ENCODE assay signal across 1 cellular context in the genomic region with DNA sequence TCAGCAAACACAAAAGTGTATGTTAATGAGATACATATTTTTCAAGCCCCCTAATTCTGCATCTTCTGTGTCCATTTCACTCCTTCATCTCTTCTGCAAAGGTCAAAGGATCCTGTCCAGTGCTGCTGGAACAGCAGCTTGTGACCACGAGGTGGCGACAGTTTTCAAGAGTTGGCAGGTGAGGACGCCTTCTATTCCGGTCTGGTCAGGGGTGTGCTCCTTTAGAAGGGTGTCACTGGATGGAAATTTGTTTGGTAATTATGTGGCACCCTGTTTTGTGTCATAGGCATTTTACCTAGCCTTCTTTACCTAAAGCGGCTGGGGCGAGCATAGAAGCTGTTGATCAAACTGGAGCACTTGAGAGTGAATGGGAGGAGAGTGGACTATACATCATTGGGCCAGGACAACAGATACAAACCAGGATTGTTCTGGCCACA.
TF ChIP-seq lines count a peak whose summit lies in the region.

No MANE protein-coding gene starts in this region.

TF ChIP-seq in HepG2, 621 proteins besides CTCF, POLR2A, EP300 and RAD21 (continued from another document and continues in another):
- TF ChIP-seq, protein P1, sequence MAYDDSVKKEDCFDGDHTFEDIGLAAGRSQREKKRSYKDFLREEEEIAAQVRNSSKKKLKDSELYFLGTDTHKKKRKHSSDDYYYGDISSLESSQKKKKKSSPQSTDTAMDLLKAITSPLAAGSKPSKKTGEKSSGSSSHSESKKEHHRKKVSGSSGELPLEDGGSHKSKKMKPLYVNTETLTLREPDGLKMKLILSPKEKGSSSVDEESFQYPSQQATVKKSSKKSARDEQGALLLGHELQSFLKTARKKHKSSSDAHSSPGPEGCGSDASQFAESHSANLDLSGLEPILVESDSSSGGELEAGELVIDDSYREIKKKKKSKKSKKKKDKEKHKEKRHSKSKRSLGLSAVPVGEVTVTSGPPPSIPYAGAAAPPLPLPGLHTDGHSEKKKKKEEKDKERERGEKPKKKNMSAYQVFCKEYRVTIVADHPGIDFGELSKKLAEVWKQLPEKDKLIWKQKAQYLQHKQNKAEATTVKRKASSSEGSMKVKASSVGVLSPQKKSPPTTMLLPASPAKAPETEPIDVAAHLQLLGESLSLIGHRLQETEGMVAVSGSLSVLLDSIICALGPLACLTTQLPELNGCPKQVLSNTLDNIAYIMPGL (CRISPR knock-in tag; IDR thresholded peaks at IDR 0.05; ENCODE audit: borderline replicate concordance in 1 of 2, low read depth in 1 of 2), result peak in 1 of 2 experiments; percentile 76; a peak in 3 of 4 replicates
- TF ChIP-seq MIER3 (CRISPR knock-in tag; IDR thresholded peaks at IDR 0.05; ENCODE audit: borderline replicate concordance) (peak; percentile 23; the same call in 1 of the 2 replicates), STAG1 (CRISPR knock-in tag; IDR thresholded peaks at IDR 0.05) (peak; percentile 100), SAP130 (CRISPR knock-in tag; IDR thresholded peaks at IDR 0.05; ENCODE audit: low read depth) (peak; percentile 10; the same call in 1 of the 2 replicates), SP140L (CRISPR knock-in tag; IDR thresholded peaks at IDR 0.05; ENCODE audit: borderline replicate concordance) (no peak), RFXAP (CRISPR knock-in tag; IDR thresholded peaks at IDR 0.05; ENCODE audit: borderline replicate concordance) (no peak), ARNT2 (CRISPR knock-in tag; IDR thresholded peaks at IDR 0.05; ENCODE audit: low read depth) (no peak), STAT5B (CRISPR knock-in tag; IDR thresholded peaks at IDR 0.05) (no peak), FOXK1 (CRISPR knock-in tag; IDR thresholded peaks at IDR 0.05; ENCODE audit: borderline replicate concordance, low read depth) (0 out of 2 replicates have a peak, but pooled peaks have one; percentile 40), ESRRA (CRISPR knock-in tag; IDR thresholded peaks at IDR 0.05; ENCODE audit: low read depth) (0 out of 2 replicates have a peak, but pooled peaks have one; percentile 48), SNAI1 (CRISPR knock-in tag; IDR thresholded peaks at IDR 0.05; ENCODE audit: borderline replicate concordance) (no peak), ZNF253 (CRISPR knock-in tag; IDR thresholded peaks at IDR 0.05; ENCODE audit: borderline replicate concordance) (no peak), ZNF3 (CRISPR knock-in tag; IDR thresholded peaks at IDR 0.05) (no peak; the same call in 1 of the 2 replicates), NCOA2 (CRISPR knock-in tag; IDR thresholded peaks at IDR 0.05) (0 out of 2 replicates have a peak, but pooled peaks have one; percentile 30), PAX8 (CRISPR knock-in tag; IDR thresholded peaks at IDR 0.05; ENCODE audit: borderline replicate concordance) (no peak), ZNF143 (CRISPR knock-in tag; IDR thresholded peaks at IDR 0.05) (no peak), ZNF614 (CRISPR knock-in tag; IDR thresholded peaks at IDR 0.05; ENCODE audit: borderline replicate concordance) (peak; percentile 39; the same call in 1 of the 2 replicates), ZNF484 (CRISPR knock-in tag; IDR thresholded peaks at IDR 0.05; ENCODE audit: borderline replicate concordance, low read depth) (no peak), FOXO1 (CRISPR knock-in tag; IDR thresholded peaks at IDR 0.05) (peak; percentile 35; the same call in 1 of the 2 replicates), GATAD1 (CRISPR knock-in tag; IDR thresholded peaks at IDR 0.05) (peak; percentile 24; the same call in 1 of the 2 replicates), JUN (CRISPR knock-in tag; IDR thresholded peaks at IDR 0.05) (0 out of 2 replicates have a peak, but pooled peaks have one; percentile 19), ZNF232 (CRISPR knock-in tag; IDR thresholded peaks at IDR 0.05; ENCODE audit: borderline replicate concordance) (no peak), SOX6 (IDR thresholded peaks at IDR 0.05) (no peak), SOX6 (CRISPR knock-in tag; IDR thresholded peaks at IDR 0.05) (peak; percentile 22; the same call in 1 of the 2 replicates), ELF3 (CRISPR knock-in tag; IDR thresholded peaks at IDR 0.05) (peak; percentile 56; the same call in 1 of the 2 replicates), CHD2 (IDR thresholded peaks at IDR 0.05; ENCODE audit: low read depth, low read length) (0 out of 2 replicates have a peak, but pooled peaks have one; percentile 28), KDM1A (CRISPR knock-in tag; IDR thresholded peaks at IDR 0.05) (no peak), ZNF775 (CRISPR knock-in tag; IDR thresholded peaks at IDR 0.05; ENCODE audit: borderline replicate concordance) (peak; percentile 68; the same call in 1 of the 2 replicates), GABPB1 (CRISPR knock-in tag; IDR thresholded peaks at IDR 0.05) (no peak), ZBTB7B (CRISPR knock-in tag; IDR thresholded peaks at IDR 0.05) (no peak), NR2F1 (CRISPR knock-in tag; IDR thresholded peaks at IDR 0.05) (peak; percentile 63 to 80; a peak in 3 of 4 replicates), ERF (CRISPR knock-in tag; IDR thresholded peaks at IDR 0.05) (0 out of 2 replicates have a peak, but pooled peaks have one; percentile 46), MAFF (IDR thresholded peaks at IDR 0.05; ENCODE audit: low read depth, low read length) (no peak), CBFB (CRISPR knock-in tag; IDR thresholded peaks at IDR 0.05) (no peak), AHR (CRISPR knock-in tag; IDR thresholded peaks at IDR 0.05) (0 out of 2 replicates have a peak, but pooled peaks have one; percentile 39), ZNF737 (CRISPR knock-in tag; IDR thresholded peaks at IDR 0.05; ENCODE audit: borderline replicate concordance) (no peak)
- TF ChIP-seq, protein P2, sequence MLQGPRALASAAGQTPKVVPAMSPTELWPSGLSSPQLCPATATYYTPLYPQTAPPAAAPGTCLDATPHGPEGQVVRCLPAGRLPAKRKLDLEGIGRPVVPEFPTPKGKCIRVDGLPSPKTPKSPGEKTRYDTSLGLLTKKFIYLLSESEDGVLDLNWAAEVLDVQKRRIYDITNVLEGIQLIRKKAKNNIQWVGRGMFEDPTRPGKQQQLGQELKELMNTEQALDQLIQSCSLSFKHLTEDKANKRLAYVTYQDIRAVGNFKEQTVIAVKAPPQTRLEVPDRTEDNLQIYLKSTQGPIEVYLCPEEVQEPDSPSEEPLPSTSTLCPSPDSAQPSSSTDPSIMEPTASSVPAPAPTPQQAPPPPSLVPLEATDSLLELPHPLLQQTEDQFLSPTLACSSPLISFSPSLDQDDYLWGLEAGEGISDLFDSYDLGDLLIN (CRISPR knock-in tag; IDR thresholded peaks at IDR 0.05; ENCODE audit: borderline replicate concordance), result no peak
- TF ChIP-seq, protein P3, sequence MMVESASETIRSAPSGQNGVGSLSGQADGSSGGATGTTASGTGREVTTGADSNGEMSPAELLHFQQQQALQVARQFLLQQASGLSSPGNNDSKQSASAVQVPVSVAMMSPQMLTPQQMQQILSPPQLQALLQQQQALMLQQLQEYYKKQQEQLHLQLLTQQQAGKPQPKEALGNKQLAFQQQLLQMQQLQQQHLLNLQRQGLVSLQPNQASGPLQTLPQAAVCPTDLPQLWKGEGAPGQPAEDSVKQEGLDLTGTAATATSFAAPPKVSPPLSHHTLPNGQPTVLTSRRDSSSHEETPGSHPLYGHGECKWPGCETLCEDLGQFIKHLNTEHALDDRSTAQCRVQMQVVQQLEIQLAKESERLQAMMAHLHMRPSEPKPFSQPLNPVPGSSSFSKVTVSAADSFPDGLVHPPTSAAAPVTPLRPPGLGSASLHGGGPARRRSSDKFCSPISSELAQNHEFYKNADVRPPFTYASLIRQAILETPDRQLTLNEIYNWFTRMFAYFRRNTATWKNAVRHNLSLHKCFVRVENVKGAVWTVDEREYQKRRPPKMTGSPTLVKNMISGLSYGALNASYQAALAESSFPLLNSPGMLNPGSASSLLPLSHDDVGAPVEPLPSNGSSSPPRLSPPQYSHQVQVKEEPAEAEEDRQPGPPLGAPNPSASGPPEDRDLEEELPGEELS (CRISPR knock-in tag; IDR thresholded peaks at IDR 0.05), result no peak
- TF ChIP-seq, protein P4, sequence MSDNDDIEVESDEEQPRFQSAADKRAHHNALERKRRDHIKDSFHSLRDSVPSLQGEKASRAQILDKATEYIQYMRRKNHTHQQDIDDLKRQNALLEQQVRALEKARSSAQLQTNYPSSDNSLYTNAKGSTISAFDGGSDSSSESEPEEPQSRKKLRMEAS (IDR thresholded peaks at IDR 0.05), result no peak
- TF ChIP-seq, protein P5, sequence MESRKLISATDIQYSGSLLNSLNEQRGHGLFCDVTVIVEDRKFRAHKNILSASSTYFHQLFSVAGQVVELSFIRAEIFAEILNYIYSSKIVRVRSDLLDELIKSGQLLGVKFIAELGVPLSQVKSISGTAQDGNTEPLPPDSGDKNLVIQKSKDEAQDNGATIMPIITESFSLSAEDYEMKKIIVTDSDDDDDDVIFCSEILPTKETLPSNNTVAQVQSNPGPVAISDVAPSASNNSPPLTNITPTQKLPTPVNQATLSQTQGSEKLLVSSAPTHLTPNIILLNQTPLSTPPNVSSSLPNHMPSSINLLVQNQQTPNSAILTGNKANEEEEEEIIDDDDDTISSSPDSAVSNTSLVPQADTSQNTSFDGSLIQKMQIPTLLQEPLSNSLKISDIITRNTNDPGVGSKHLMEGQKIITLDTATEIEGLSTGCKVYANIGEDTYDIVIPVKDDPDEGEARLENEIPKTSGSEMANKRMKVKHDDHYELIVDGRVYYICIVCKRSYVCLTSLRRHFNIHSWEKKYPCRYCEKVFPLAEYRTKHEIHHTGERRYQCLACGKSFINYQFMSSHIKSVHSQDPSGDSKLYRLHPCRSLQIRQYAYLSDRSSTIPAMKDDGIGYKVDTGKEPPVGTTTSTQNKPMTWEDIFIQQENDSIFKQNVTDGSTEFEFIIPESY (CRISPR knock-in tag; IDR thresholded peaks at IDR 0.05), result peak; percentile 56; the same call in 1 of the 2 replicates
- TF ChIP-seq, protein P6, sequence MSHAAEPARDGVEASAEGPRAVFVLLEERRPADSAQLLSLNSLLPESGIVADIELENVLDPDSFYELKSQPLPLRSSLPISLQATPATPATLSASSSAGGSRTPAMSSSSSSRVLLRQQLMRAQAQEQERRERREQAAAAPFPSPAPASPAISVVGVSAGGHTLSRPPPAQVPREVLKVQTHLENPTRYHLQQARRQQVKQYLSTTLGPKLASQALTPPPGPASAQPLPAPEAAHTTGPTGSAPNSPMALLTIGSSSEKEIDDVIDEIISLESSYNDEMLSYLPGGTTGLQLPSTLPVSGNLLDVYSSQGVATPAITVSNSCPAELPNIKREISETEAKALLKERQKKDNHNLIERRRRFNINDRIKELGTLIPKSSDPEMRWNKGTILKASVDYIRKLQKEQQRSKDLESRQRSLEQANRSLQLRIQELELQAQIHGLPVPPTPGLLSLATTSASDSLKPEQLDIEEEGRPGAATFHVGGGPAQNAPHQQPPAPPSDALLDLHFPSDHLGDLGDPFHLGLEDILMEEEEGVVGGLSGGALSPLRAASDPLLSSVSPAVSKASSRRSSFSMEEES (CRISPR knock-in tag; IDR thresholded peaks at IDR 0.05), result peak; percentile 50; the same call in 1 of the 2 replicates
- TF ChIP-seq, protein P7, sequence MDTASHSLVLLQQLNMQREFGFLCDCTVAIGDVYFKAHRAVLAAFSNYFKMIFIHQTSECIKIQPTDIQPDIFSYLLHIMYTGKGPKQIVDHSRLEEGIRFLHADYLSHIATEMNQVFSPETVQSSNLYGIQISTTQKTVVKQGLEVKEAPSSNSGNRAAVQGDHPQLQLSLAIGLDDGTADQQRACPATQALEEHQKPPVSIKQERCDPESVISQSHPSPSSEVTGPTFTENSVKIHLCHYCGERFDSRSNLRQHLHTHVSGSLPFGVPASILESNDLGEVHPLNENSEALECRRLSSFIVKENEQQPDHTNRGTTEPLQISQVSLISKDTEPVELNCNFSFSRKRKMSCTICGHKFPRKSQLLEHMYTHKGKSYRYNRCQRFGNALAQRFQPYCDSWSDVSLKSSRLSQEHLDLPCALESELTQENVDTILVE (CRISPR knock-in tag; IDR thresholded peaks at IDR 0.05), result 0 out of 2 replicates have a peak, but pooled peaks have one; percentile 25
- TF ChIP-seq, protein P8, sequence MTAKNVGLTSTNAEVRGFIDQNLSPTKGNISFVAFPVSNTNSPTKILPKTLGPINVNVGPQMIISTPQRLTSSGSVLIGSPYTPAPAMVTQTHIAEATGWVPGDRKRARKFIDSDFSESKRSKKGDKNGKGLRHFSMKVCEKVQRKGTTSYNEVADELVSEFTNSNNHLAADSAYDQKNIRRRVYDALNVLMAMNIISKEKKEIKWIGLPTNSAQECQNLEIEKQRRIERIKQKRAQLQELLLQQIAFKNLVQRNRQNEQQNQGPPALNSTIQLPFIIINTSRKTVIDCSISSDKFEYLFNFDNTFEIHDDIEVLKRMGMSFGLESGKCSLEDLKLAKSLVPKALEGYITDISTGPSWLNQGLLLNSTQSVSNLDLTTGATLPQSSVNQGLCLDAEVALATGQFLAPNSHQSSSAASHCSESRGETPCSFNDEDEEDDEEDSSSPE (CRISPR knock-in tag; IDR thresholded peaks at IDR 0.05), result 0 out of 2 replicates have a peak, but pooled peaks have one; percentile 25
- TF ChIP-seq, protein P9, sequence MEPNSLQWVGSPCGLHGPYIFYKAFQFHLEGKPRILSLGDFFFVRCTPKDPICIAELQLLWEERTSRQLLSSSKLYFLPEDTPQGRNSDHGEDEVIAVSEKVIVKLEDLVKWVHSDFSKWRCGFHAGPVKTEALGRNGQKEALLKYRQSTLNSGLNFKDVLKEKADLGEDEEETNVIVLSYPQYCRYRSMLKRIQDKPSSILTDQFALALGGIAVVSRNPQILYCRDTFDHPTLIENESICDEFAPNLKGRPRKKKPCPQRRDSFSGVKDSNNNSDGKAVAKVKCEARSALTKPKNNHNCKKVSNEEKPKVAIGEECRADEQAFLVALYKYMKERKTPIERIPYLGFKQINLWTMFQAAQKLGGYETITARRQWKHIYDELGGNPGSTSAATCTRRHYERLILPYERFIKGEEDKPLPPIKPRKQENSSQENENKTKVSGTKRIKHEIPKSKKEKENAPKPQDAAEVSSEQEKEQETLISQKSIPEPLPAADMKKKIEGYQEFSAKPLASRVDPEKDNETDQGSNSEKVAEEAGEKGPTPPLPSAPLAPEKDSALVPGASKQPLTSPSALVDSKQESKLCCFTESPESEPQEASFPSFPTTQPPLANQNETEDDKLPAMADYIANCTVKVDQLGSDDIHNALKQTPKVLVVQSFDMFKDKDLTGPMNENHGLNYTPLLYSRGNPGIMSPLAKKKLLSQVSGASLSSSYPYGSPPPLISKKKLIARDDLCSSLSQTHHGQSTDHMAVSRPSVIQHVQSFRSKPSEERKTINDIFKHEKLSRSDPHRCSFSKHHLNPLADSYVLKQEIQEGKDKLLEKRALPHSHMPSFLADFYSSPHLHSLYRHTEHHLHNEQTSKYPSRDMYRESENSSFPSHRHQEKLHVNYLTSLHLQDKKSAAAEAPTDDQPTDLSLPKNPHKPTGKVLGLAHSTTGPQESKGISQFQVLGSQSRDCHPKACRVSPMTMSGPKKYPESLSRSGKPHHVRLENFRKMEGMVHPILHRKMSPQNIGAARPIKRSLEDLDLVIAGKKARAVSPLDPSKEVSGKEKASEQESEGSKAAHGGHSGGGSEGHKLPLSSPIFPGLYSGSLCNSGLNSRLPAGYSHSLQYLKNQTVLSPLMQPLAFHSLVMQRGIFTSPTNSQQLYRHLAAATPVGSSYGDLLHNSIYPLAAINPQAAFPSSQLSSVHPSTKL (CRISPR knock-in tag; IDR thresholded peaks at IDR 0.05), result peak; percentile 55; the same call in 1 of the 2 replicates
- TF ChIP-seq, protein P10, sequence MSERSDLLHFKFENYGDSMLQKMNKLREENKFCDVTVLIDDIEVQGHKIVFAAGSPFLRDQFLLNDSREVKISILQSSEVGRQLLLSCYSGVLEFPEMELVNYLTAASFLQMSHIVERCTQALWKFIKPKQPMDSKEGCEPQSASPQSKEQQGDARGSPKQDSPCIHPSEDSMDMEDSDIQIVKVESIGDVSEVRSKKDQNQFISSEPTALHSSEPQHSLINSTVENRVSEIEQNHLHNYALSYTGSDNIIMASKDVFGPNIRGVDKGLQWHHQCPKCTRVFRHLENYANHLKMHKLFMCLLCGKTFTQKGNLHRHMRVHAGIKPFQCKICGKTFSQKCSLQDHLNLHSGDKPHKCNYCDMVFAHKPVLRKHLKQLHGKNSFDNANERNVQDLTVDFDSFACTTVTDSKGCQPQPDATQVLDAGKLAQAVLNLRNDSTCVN (CRISPR knock-in tag; IDR thresholded peaks at IDR 0.05; ENCODE audit: borderline replicate concordance), result no peak
